Comparison of ENCODE assay signal across 8 cellular contexts in genomic region chr2:227472265-227473018, GRCh38. TPM values are rescaled to one million over a fixed set of nuclear protein-coding genes. Genes with fewer than 3 reads are reported as not detected.
DNase-seq lines count a peak whose midpoint lies in the region; ATAC-seq and TF ChIP-seq lines count a peak whose summit lies in the region.

No MANE protein-coding gene starts in this region.

- TF ChIP-seq CTCF in AG04449 (IDR thresholded peaks at IDR 0.05; ENCODE audit: insufficient read depth, low read length, missing control alignments) (no peak), body of pancreas (IDR thresholded peaks at IDR 0.05) (no peak), spleen (IDR thresholded peaks at IDR 0.05 in 8 of 11, conservative IDR thresholded peaks at IDR 0.05 in 3 of 11) (no peak)

- H3K9ac ChIP-seq in iPS-20b (ENCODE audit: low read depth, low read length) = peak overlapping the region; percentile 70; the same call in 1 of the 2 replicates

- H3K9me3 ChIP-seq in body of pancreas (no peaks in the 10 kb centered on the region), iPS-20b (ENCODE audit: insufficient read depth, low read depth, low read length) (no peaks in the 10 kb centered on the region), spleen (no peaks in the 10 kb centered on the region)

- CTCF ChIA-PET in AG04449 (lab: Yijun Ruan, JAX) = interaction anchor here (0.7 to 1.7 kb wide), 15 partner anchors 9 to 294 kb away, joined by 3 to 8 read pairs (median 4); no protein-coding TSS in a partner anchor

- POLR2A ChIA-PET in AG04449 (lab: Yijun Ruan, JAX) = no interaction called here

- H3K4me1 ChIP-seq in body of pancreas = peaks cover 32% of the 10 kb centered on the region
- peaks cover 8% of the 10 kb centered on the region; the same call in 1 of the 2 replicates for H3K4me1 ChIP-seq in iPS-20b (ENCODE audit: insufficient read depth, low read length)
- H3K4me1 ChIP-seq in spleen = peaks cover 24 to 53% (median 35%) of the 10 kb centered on the region in 6 donors

- no peak for DNase-seq in AG04449 (ENCODE audit: low read depth, low spot score)
- DNase-seq in body of pancreas = peak; percentile 29 to 45 (median 36)
- peak; percentile 91 for DNase-seq in spleen
- DNase-seq in SHP77 treated with DMSO at 0.1 percent for 48 hours (lab: John Stamatoyannopoulos, UW) = no peak

- H3K27ac ChIP-seq in body of pancreas (peak overlapping the region; percentile 78 to 91 (median 84)), iPS-20b (ENCODE audit: low read length) (no peak overlapping the region), spleen (peak overlapping the region; percentile 78 to 97 (median 92))

- H3K27me3 ChIP-seq in body of pancreas (no peaks in the 10 kb centered on the region), iPS-20b (ENCODE audit: insufficient read depth, low read length) (no peaks in the 10 kb centered on the region), spleen (replicated peaks in 1 of 7) (no peaks in the 10 kb centered on the region)

- no peaks in the 10 kb centered on the region for H3K36me3 ChIP-seq in body of pancreas (replicated peaks in 1 of 2; ENCODE audit: insufficient read depth in 1 of 2, low read depth in 2 of 2)
- H3K36me3 ChIP-seq in iPS-20b (ENCODE audit: insufficient read depth, low read depth, low read length) = no peaks in the 10 kb centered on the region
- H3K36me3 ChIP-seq in spleen = no peaks in the 10 kb centered on the region

- TF ChIP-seq POLR2A in body of pancreas (IDR thresholded peaks at IDR 0.05) = no peak
- TF ChIP-seq POLR2A in spleen (IDR thresholded peaks at IDR 0.05) = no peak

- intact Hi-C loops in body of pancreas (cut with DNase I) (no loop called here), spleen (cut with DNase I; ENCODE audit: low total_unique reads) (loop anchor here (10.0 kb wide), 1 partner anchor 292 kb away; no protein-coding TSS in a partner anchor)

- H3K4me3 ChIP-seq in AG04449 (ENCODE audit: low read depth, low read length) (peak overlapping the region; percentile 86), body of pancreas (peak overlapping the region; percentile 96 to 99), iPS-20b (ENCODE audit: low read length) (peak overlapping the region; percentile 86), spleen (peak overlapping the region; percentile 59 to 98 (median 90))

- WGBS in body of pancreas, 2 donors = 0% methylated on average over 6 to 86 of the region's 96 CpGs
- 0 to 1% (median 0%) methylated on average over 38 to 96 of the region's 96 CpGs for WGBS in spleen, 5 donors

- ATAC-seq in GM18870 (IDR thresholded peaks at IDR 0.05; ENCODE audit: unreplicated experiment) (peak; percentile 47), HG03060 (IDR thresholded peaks at IDR 0.05; ENCODE audit: low read depth, unreplicated experiment) (peak; percentile 24), SK-N-SH treated with all-trans-retinoic acid at 6 μM for 48 hours (peak; percentile 72), body of pancreas (peak; percentile 83)

TF ChIP-seq in SK-N-SH treated with all-trans-retinoic acid at 6 μM for 48 hours, 23 proteins besides CTCF, POLR2A, EP300 and RAD21 (continues in another document):
- no peak for TF ChIP-seq PATZ1 (CRISPR knock-in tag; IDR thresholded peaks at IDR 0.05; ENCODE audit: borderline replicate concordance)
- no peak for TF ChIP-seq POU6F1 (CRISPR knock-in tag; IDR thresholded peaks at IDR 0.05; ENCODE audit: borderline replicate concordance, low read depth)
- TF ChIP-seq TCF4 (CRISPR knock-in tag; IDR thresholded peaks at IDR 0.05; ENCODE audit: borderline replicate concordance) = no peak
- TF ChIP-seq SNAI2 (CRISPR knock-in tag; IDR thresholded peaks at IDR 0.05) = no peak
- no peak for TF ChIP-seq ZNF565 (CRISPR knock-in tag; conservative IDR thresholded peaks at IDR 0.05; ENCODE audit: low read depth)
- TF ChIP-seq ZFP30 (CRISPR knock-in tag; IDR thresholded peaks at IDR 0.05) = no peak
- TF ChIP-seq ZNF8 (CRISPR knock-in tag; IDR thresholded peaks at IDR 0.05) = no peak
- TF ChIP-seq CREB5 (CRISPR knock-in tag; IDR thresholded peaks at IDR 0.05; ENCODE audit: low read depth) = no peak
- no peak for TF ChIP-seq ARNTL (CRISPR knock-in tag; IDR thresholded peaks at IDR 0.05; ENCODE audit: borderline replicate concordance, low read depth)
- no peak for TF ChIP-seq TSHZ2 (CRISPR knock-in tag; IDR thresholded peaks at IDR 0.05)
- TF ChIP-seq RARB (CRISPR knock-in tag; IDR thresholded peaks at IDR 0.05) = no peak
- TF ChIP-seq CSRNP3 (CRISPR knock-in tag; IDR thresholded peaks at IDR 0.05) = no peak
- TF ChIP-seq ESRRG (CRISPR knock-in tag; IDR thresholded peaks at IDR 0.05) = no peak
- no peak for TF ChIP-seq ZFP3 (CRISPR knock-in tag; IDR thresholded peaks at IDR 0.05)
- TF ChIP-seq GLIS3 (CRISPR knock-in tag; IDR thresholded peaks at IDR 0.05) = no peak

RNA-seq across cellular contexts. Expression of gene AGFG1, which starts 0.5 kb away (rescaled TPM):
- total RNA-seq in body of pancreas = 10 to 100 TPM; 10.2 to 16.1 TPM
- 100 to 1,000 TPM in 2 of 7 donors, 10 to 100 TPM in 5; 52.5 to 111 (median 87.9) TPM for total RNA-seq in spleen
- polyA plus RNA-seq in spleen = 10 to 100 TPM; 23.6 to 35.4 (median 26.5) TPM

Comparison
In these comparisons a context has a peak if more than half of its experiments do, and no peak if none do; other contexts are left out.
1. DNase-seq: peak in body of pancreas (4 of 4) and spleen (single experiment); none in AG04449 (single experiment) and SHP77 treated with DMSO at 0.1 percent for 48 hours (single experiment).
2. ATAC-seq: peak in every context shown above with its lines; median percentile 83 in body of pancreas; 72 in SK-N-SH treated with all-trans-retinoic acid at 6 μM for 48 hours; 47 in GM18870; 24 in HG03060.
3. Peak in every context shown above with its lines, with median percentiles within 50 percentile points of each other: H3K4me3 ChIP-seq.